ENCODE assay signal across 15 cellular contexts in the genomic region with DNA sequence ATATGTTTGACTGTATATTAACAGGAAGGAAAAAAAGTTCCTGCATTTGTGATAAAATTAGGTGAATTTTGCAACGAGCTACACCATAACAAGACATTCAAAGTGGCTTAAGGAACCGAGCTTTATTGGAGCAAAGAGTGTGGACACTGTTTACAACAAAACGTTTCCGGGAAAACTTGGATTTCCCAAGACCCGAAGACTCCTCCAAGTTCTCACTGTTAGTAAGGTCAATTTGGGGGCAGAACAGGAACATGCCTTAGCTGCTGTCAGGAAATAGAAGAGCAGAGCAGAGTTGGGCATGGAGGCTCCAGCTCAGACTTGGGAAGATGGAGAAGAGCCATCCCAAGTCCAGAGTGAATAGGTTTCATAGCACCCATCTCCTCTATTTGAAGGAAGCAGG. TPM values are rescaled to one million over a fixed set of nuclear protein-coding genes. Genes with fewer than 3 reads are reported as not detected.
A peak's percentile ranks its signal among the peaks of the same experiment; 100 is the strongest.
DNase-seq lines count a peak whose midpoint lies in the region; ATAC-seq and TF ChIP-seq lines count a peak whose summit lies in the region.
"Had no signal": no experiment of that assay in that cellular context is flagged by ENCODE, and none has a peak within 500 bp of the region (broad histone marks: within the 10 kb centered on the region; RNA-seq: fewer than 3 reads in every experiment).

No MANE protein-coding gene starts in this region.

- TF ChIP-seq CTCF in foreskin fibroblast (IDR thresholded peaks at IDR 0.05; ENCODE audit: low read depth, low read length) (no peak), tibial nerve (IDR thresholded peaks at IDR 0.05) (no peak), RWPE1 (conservative IDR thresholded peaks at IDR 0.05; ENCODE audit: low read depth) (no peak)

- H3K27me3 ChIP-seq in tibial nerve, result no peaks in the 10 kb centered on the region
- H3K27me3 ChIP-seq: BLaER1 treated with 17β-estradiol and CSF1 and Interleukin-3, amounts not matched to agents 10 nM and 100 nM had no signal

- POLR2A ChIA-PET in RWPE1 (lab: Yijun Ruan, JAX; ENCODE audit: low non-redundant PET), result no interaction called here

- peaks cover 0 to 30% (median 22%) of the 10 kb centered on the region in 4 donors for H3K4me1 ChIP-seq in tibial nerve
- H3K4me1 ChIP-seq: BLaER1 treated with 17β-estradiol and CSF1 and Interleukin-3, amounts not matched to agents 10 nM and 100 nM had no signal

- TF ChIP-seq POLR2A in tibial nerve (IDR thresholded peaks at IDR 0.05), result peak in 1 of 2 donors; percentile 8

- ATAC-seq in HG02852 (IDR thresholded peaks at IDR 0.05; ENCODE audit: unreplicated experiment), result no peak

- WGBS in tibial nerve, 2 donors, result 12 to 23% methylated on average over 5 of the region's 5 CpGs

- CTCF ChIA-PET in RWPE1 (lab: Yijun Ruan, JAX), result no interaction called here

- peak overlapping the region in 3 of 4 donors; percentile 58 to 85 (median 78) for H3K27ac ChIP-seq in tibial nerve
- no peak overlapping the region for H3K27ac ChIP-seq in RWPE1
- H3K27ac ChIP-seq: BLaER1 treated with 17β-estradiol and CSF1 and Interleukin-3, amounts not matched to agents 10 nM and 100 nM had no signal

- H3K36me3 ChIP-seq in tibial nerve, result no peaks in the 10 kb centered on the region
- H3K36me3 ChIP-seq: BLaER1 treated with 17β-estradiol and CSF1 and Interleukin-3, amounts not matched to agents 10 nM and 100 nM had no signal

- DNase-seq in amniotic epithelial cell (ENCODE audit: low read depth), result peak; percentile 48
- DNase-seq in foreskin fibroblast, result peak; percentile 61 to 79
- peak; percentile 26 for DNase-seq in mucosa of gallbladder (ENCODE audit: low spot score)
- DNase-seq in tibial nerve (ENCODE audit: low spot score in 2 of 2), result peak in 1 of 2 donors; percentile 68
- no peak for DNase-seq in OCI-M2 (lab: John Stamatoyannopoulos, UW; ENCODE audit: unreplicated experiment)
- no peak for DNase-seq in RWPE1 (ENCODE audit: low spot score)
- no peak for DNase-seq in posterior cingulate gyrus
- DNase-seq: activated CD4-positive, alpha-beta T cell treated with anti-CD3 and anti-CD28 coated beads, Interleukin-2, amount 50 U/mL, for 1 hour; effector CD4-positive, alpha-beta T cell; hippocampal formation; NCI-H2107; substantia nigra had no signal

- peak; percentile 43 to 92 for TF ChIP-seq EP300 in tibial nerve (IDR thresholded peaks at IDR 0.05)

- H3K9me3 ChIP-seq in tibial nerve, result no peaks in the 10 kb centered on the region

- intact Hi-C loops in posterior cingulate gyrus (cut with DNase I), result loop anchor here (10.0 kb wide), 1 partner anchor 202 kb away; no protein-coding TSS in a partner anchor

- H3K4me3 ChIP-seq in foreskin fibroblast (ENCODE audit: low read depth in 1 of 2, low read length in 2 of 2), result no peak overlapping the region
- H3K4me3 ChIP-seq in tibial nerve, result no peak overlapping the region
- H3K4me3 ChIP-seq: BLaER1 treated with 17β-estradiol and CSF1 and Interleukin-3, amounts not matched to agents 10 nM and 100 nM had no signal

RNA-seq across cellular contexts. Expression of gene ADH6, which starts 16.5 kb away (rescaled TPM):
- total RNA-seq in mucosa of gallbladder (36.3 TPM), tibial nerve (not detected)
- total RNA-seq: activated T-helper 1 cell treated with anti-CD3 and anti-CD28 coated beads, Interleukin-12 subunit alpha, Interleukin-12 subunit beta, Interleukin-2, Interleukin-4 antibody, amounts not matched to agents 30 ng/mL and 10 ng/mL and 1 ng/mL, durations not matched to agents 14 hours and 24 hours and 36 hours had no signal

RNA-seq across cellular contexts. Expression of gene ADH4, which starts 58.4 kb away (rescaled TPM):
- total RNA-seq in mucosa of gallbladder (1.2 TPM), tibial nerve (1 to 10 TPM in 1 of 4 donors, under 1 TPM in 3; 0.42 to 5.1 (median 0.62) TPM)
- total RNA-seq: activated T-helper 1 cell treated with anti-CD3 and anti-CD28 coated beads, Interleukin-12 subunit alpha, Interleukin-12 subunit beta, Interleukin-2, Interleukin-4 antibody, amounts not matched to agents 30 ng/mL and 10 ng/mL and 1 ng/mL, durations not matched to agents 14 hours and 24 hours and 36 hours had no signal

Comparison
In these comparisons a context has a peak if more than half of its experiments do, and no peak if none do; other contexts are left out.
1. DNase-seq: peak in amniotic epithelial cell (single experiment), foreskin fibroblast (2 of 2) and mucosa of gallbladder (single experiment); none in OCI-M2 (single experiment), RWPE1 (single experiment) and posterior cingulate gyrus (0 of 10).
2. RNA of gene ADH6, which starts 16.5 kb away (total RNA-seq): 36.3 TPM in mucosa of gallbladder (single experiment); not detected in tibial nerve; every median in the first group is over 10 times any median in the second.